Comparison of ENCODE assay signal across 24 cellular contexts in genomic region chr16:27806388-27806787, GRCh38.
DNase-seq lines count a peak whose midpoint lies in the region; ATAC-seq, FAIRE-seq and TF ChIP-seq lines count a peak whose summit lies in the region.
"Had no signal": no experiment of that assay in that cellular context is flagged by ENCODE, and none has a peak within 500 bp of the region (broad histone marks: within the 10 kb centered on the region; RNA-seq: fewer than 3 reads in every experiment).

No MANE protein-coding gene starts in this region.

- TF ChIP-seq EP300 in A549 (IDR thresholded peaks at IDR 0.05) (no peak), H1 (IDR thresholded peaks at IDR 0.05; ENCODE audit: borderline replicate concordance in 1 of 2, low read depth in 2 of 2, low read length in 2 of 2) (no peak)

- H3K23me2 ChIP-seq in H1 (ENCODE audit: low read depth, low read length): peaks cover 6% of the 10 kb centered on the region

- no peaks in the 10 kb centered on the region for H3K36me3 ChIP-seq in HEK293 (ENCODE audit: control insufficient read depth in 2 of 2, insufficient read depth in 1 of 2, low read length in 2 of 2)
- H3K36me3 ChIP-seq in H1 (ENCODE audit: control insufficient read depth in 2 of 4, insufficient read depth in 4 of 4, low read length in 3 of 4): no peaks in the 10 kb centered on the region
- H3K36me3 ChIP-seq: BLaER1 treated with 17β-estradiol and CSF1 and Interleukin-3, amounts not matched to agents 10 nM and 100 nM had no signal

- no peak overlapping the region for H3K4me3 ChIP-seq in A549
- H3K4me3 ChIP-seq in HEK293 (ENCODE audit: low read depth, low read length): no peak overlapping the region
- no peak overlapping the region for H3K4me3 ChIP-seq in H1 (ENCODE audit: extremely low read depth in 1 of 4, insufficient read depth in 2 of 4, low read depth in 3 of 4, low read length in 4 of 4)
- H3K4me3 ChIP-seq: BLaER1 treated with 17β-estradiol and CSF1 and Interleukin-3, amounts not matched to agents 10 nM and 100 nM had no signal

- CTCF ChIA-PET in A549 (lab: Yijun Ruan, JAX) (interaction anchor here (1.0 kb wide), 1 partner anchor 13 kb away, joined by 3 read pairs; no protein-coding TSS in a partner anchor), HEK293 (lab: Yijun Ruan, JAX) (interaction anchor here (0.7 kb wide), 1 partner anchor 9 kb away, joined by 8 read pairs; no protein-coding TSS in a partner anchor), H1 (lab: Charles Lee; ENCODE audit: partially characterized antibody) (interaction anchor here (0.6 to 1.1 kb wide), 3 partner anchors 18 to 79 kb away, joined by 3 read pairs; no protein-coding TSS in a partner anchor)

- no peak overlapping the region for H3K18ac ChIP-seq in H1 (ENCODE audit: extremely low read depth, low read length)

- no peaks in the 10 kb centered on the region for H3K36me3 Mint-ChIP-seq in neural crest cell (ENCODE audit: low read depth)
- H3K36me3 Mint-ChIP-seq: CD8-positive, alpha-beta T cell had no signal

- peak overlapping the region; percentile 5 for H3K27ac Mint-ChIP-seq in neural crest cell (ENCODE audit: unreplicated experiment)
- H3K27ac Mint-ChIP-seq: B cell; CD4-positive, alpha-beta T cell; CD8-positive, alpha-beta T cell had no signal

- TF ChIP-seq CTCF in A549 (IDR thresholded peaks at IDR 0.05): no peak
- TF ChIP-seq CTCF in HEK293 (tag by site-specific recombination; IDR thresholded peaks at IDR 0.05): no peak
- no peak for TF ChIP-seq CTCF in H1 (IDR thresholded peaks at IDR 0.05; ENCODE audit: control extremely low read depth in 1 of 3, insufficient read depth in 1 of 3, low read depth in 1 of 3, low read length in 3 of 3)
- no peak for TF ChIP-seq CTCF in neural crest cell (conservative IDR thresholded peaks at IDR 0.05)

- H2AFZ ChIP-seq in H1 (ENCODE audit: low read length): no peak overlapping the region

- H2BK20ac ChIP-seq in H1 (ENCODE audit: low read length): no peak overlapping the region

- no peak for TF ChIP-seq RAD21 in A549 (conservative IDR thresholded peaks at IDR 0.05 in 1 of 2, IDR thresholded peaks at IDR 0.05 in 1 of 2)
- TF ChIP-seq RAD21 in H1 (IDR thresholded peaks at IDR 0.05 in 1 of 2, conservative IDR thresholded peaks at IDR 0.05 in 1 of 2; ENCODE audit: low read depth in 2 of 2, low read length in 2 of 2): no peak

- no peak for TF ChIP-seq POLR2A in A549 (IDR thresholded peaks at IDR 0.05; ENCODE audit: low read length)
- TF ChIP-seq POLR2A in H1 (IDR thresholded peaks at IDR 0.05; ENCODE audit: control extremely low read depth in 1 of 2, low read depth in 2 of 2, low read length in 2 of 2): no peak
- TF ChIP-seq POLR2A in erythroblast (IDR thresholded peaks at IDR 0.05; ENCODE audit: low read length): no peak

- no peak overlapping the region for H2BK5ac ChIP-seq in H1 (ENCODE audit: low read depth, low read length)

- H3K9ac ChIP-seq in H1 (replicated peaks in 1 of 4; ENCODE audit: extremely low read depth in 1 of 4, low read depth in 3 of 4, low read length in 3 of 4): no peak overlapping the region
- H3K9ac ChIP-seq: BLaER1 treated with 17β-estradiol and CSF1 and Interleukin-3, amounts not matched to agents 10 nM and 100 nM had no signal

- DNase-seq in A549 (ENCODE audit: low read depth in 1 of 2, low spot score in 1 of 2) (no peak), H1 (ENCODE audit: low read depth in 1 of 2, low spot score in 2 of 2) (no peak), neural crest cell (ENCODE audit: low read depth, low spot score) (no peak), HTR-8/SVneo (ENCODE audit: insufficient read length, low spot score) (no peak), erythroblast (lab: John Stamatoyannopoulos, UW) (no peak), SW 1271 (lab: John Stamatoyannopoulos, UW) (no peak)
- no peak for DNase-seq in effector CD4-positive, alpha-beta T cell
- DNase-seq: 8988T; AML-193; Caco-2; Calu3; CD4-positive, alpha-beta T cell; CD8-positive, alpha-beta T cell; DMS79 treated with DMSO at 0.1 percent for 48 hours; GF-D8 had no signal

- no peaks in the 10 kb centered on the region for H4K20me1 ChIP-seq in H1 (replicated peaks in 1 of 2; ENCODE audit: control insufficient read depth in 1 of 2, insufficient read depth in 2 of 2, low read length in 2 of 2)

- no peak overlapping the region for H4K5ac ChIP-seq in H1 (ENCODE audit: insufficient read length, low read depth, low read length)

- H3K9me3 ChIP-seq in A549 (peaks cover 4% of the 10 kb centered on the region; the same call in 2 of the 3 replicates), HEK293 (ENCODE audit: control insufficient read depth, insufficient read depth, low read depth, low read length) (no peaks in the 10 kb centered on the region), H1 (ENCODE audit: insufficient read depth in 2 of 2, low read depth in 1 of 2, low read length in 1 of 2) (no peaks in the 10 kb centered on the region)
- H3K9me3 ChIP-seq: Caco-2 had no signal

- H3K4me1 Mint-ChIP-seq in neural crest cell: no peaks in the 10 kb centered on the region
- H3K4me1 Mint-ChIP-seq: B cell had no signal

- no peak overlapping the region for H3K4me3 Mint-ChIP-seq in neural crest cell
- H3K4me3 Mint-ChIP-seq: B cell; CD4-positive, alpha-beta T cell; CD8-positive, alpha-beta T cell had no signal

- H4K8ac ChIP-seq in H1 (ENCODE audit: extremely low read depth, insufficient read depth, low read length): no peak overlapping the region

- H2AK5ac ChIP-seq in H1 (ENCODE audit: low read depth, low read length): no peak overlapping the region

- H3K4ac ChIP-seq in H1 (replicated peaks; ENCODE audit: insufficient read length, low read depth, low read length): no peak overlapping the region

- no peak overlapping the region for H4K91ac ChIP-seq in H1 (replicated peaks; ENCODE audit: insufficient read length, low read length)

- no peaks in the 10 kb centered on the region for H3K79me1 ChIP-seq in H1 (ENCODE audit: low read depth, low read length)

- no peak overlapping the region for H3K14ac ChIP-seq in H1 (ENCODE audit: insufficient read length)

- no peak overlapping the region for H3K56ac ChIP-seq in H1 (replicated peaks; ENCODE audit: insufficient read length, low read depth, low read length)

- H3K4me1 ChIP-seq in A549 (no peaks in the 10 kb centered on the region), HEK293 (ENCODE audit: control insufficient read depth, insufficient read depth, low read length) (no peaks in the 10 kb centered on the region), H1 (replicated peaks in 1 of 4; ENCODE audit: control insufficient read depth in 3 of 4, insufficient read depth in 4 of 4, low read length in 3 of 4) (peaks cover 0 to 4% (median 1%) of the 10 kb centered on the region in 4 experiments; a peak in 5 of 7 replicates)
- H3K4me1 ChIP-seq: Caco-2 had no signal

- no peaks in the 10 kb centered on the region; a peak in 1 of 7 replicates for H3K27me3 ChIP-seq in H1 (replicated peaks in 1 of 4; ENCODE audit: control insufficient read depth in 3 of 4, extremely low read depth in 1 of 4, insufficient read depth in 3 of 4, low read length in 3 of 4)
- H3K27me3 ChIP-seq: BLaER1 treated with 17β-estradiol and CSF1 and Interleukin-3, amounts not matched to agents 10 nM and 100 nM had no signal

- no peak overlapping the region for H3K27ac ChIP-seq in A549
- H3K27ac ChIP-seq in HEK293 (ENCODE audit: extremely low read depth, low read depth, low read length): no peak overlapping the region
- no peak overlapping the region for H3K27ac ChIP-seq in H1 (ENCODE audit: low read depth, low read length)
- H3K27ac ChIP-seq: BLaER1 treated with 17β-estradiol and CSF1 and Interleukin-3, amounts not matched to agents 10 nM and 100 nM; C4-2B had no signal

- no peak overlapping the region for H2BK15ac ChIP-seq in H1 (ENCODE audit: low read length)

- FAIRE-seq in A549 (lab: Jason Lieb, UNC) (no peak), H1 (lab: Jason Lieb, UNC) (no peak), HTR-8/SVneo (lab: Jason Lieb, UNC) (no peak)
- FAIRE-seq: A204.1, D721Med, G401.6, GM12891, GM19239 had no signal

- POLR2A ChIA-PET in A549 (lab: Yijun Ruan, JAX): no interaction called here
- POLR2A ChIA-PET in HEK293 (lab: Yijun Ruan, JAX): no interaction called here
- POLR2A ChIA-PET in H1 (lab: Charles Lee; ENCODE audit: partially characterized antibody): interaction anchor here (0.6 to 1.3 kb wide), 2 partner anchors 18 to 40 kb away, joined by 3 read pairs; no protein-coding TSS in a partner anchor

- peaks cover 63% of the 10 kb centered on the region for H3K27me3 Mint-ChIP-seq in neural crest cell (ENCODE audit: low read depth)

- 0 out of 2 replicates have a peak overlapping the region, but pooled peaks have one; percentile 13 for H2BK12ac ChIP-seq in H1 (ENCODE audit: low read depth, low read length)

- H3K4me2 ChIP-seq in A549 (no peak overlapping the region), H1 (ENCODE audit: insufficient read depth in 1 of 2, low read depth in 2 of 2, low read length in 2 of 2) (peak overlapping the region in 1 of 2 experiments; percentile 15; a peak in 1 of 4 replicates)
- H3K4me2 ChIP-seq: BLaER1 treated with 17β-estradiol and CSF1 and Interleukin-3, amounts not matched to agents 10 nM and 100 nM had no signal

- H3K9me3 Mint-ChIP-seq in neural crest cell: no peaks in the 10 kb centered on the region
- H3K9me3 Mint-ChIP-seq: CD4-positive, alpha-beta T cell; CD8-positive, alpha-beta T cell had no signal

- no peaks in the 10 kb centered on the region for H3K79me2 ChIP-seq in H1 (ENCODE audit: control insufficient read depth in 1 of 2, insufficient read depth in 2 of 2, low read length in 2 of 2)

- peak; percentile 33 to 46; a peak in 3 of 6 replicates for ATAC-seq in A549
- ATAC-seq: CD8-positive, alpha-beta T cell had no signal

- H3K23ac ChIP-seq in H1 (ENCODE audit: insufficient read length): no peak overlapping the region

- H2BK120ac ChIP-seq in H1 (replicated peaks; ENCODE audit: low read depth, low read length): no peak overlapping the region

TF ChIP-seq in HEK293, 187 proteins besides CTCF, POLR2A, EP300 and RAD21 (continues in another document):
- no peak for TF ChIP-seq ZNF169 (tag by site-specific recombination; IDR thresholded peaks at IDR 0.05)
- no peak for TF ChIP-seq ZBTB8A (tag by site-specific recombination; IDR thresholded peaks at IDR 0.05)
- peak; percentile 91 for TF ChIP-seq ZNF37A (tag by site-specific recombination; IDR thresholded peaks at IDR 0.05)
- no peak for TF ChIP-seq ZIC2 (tag by site-specific recombination; IDR thresholded peaks at IDR 0.05)

TF ChIP-seq in H1, 55 proteins besides CTCF, POLR2A, EP300 and RAD21 (continues in another document):
- TF ChIP-seq CREB1 (IDR thresholded peaks at IDR 0.05) (no peak), PHF8 (conservative IDR thresholded peaks at IDR 0.05; ENCODE audit: low read depth, low read length) (no peak), CHD1 (IDR thresholded peaks at IDR 0.05; ENCODE audit: low read depth, low read length) (no peak), ASH2L (IDR thresholded peaks at IDR 0.05; ENCODE audit: low read length) (no peak), TAF7 (optimal IDR thresholded peaks at IDR 0.05; ENCODE audit: borderline replicate concordance, low read depth, low read length) (no peak), KDM1A (IDR thresholded peaks at IDR 0.05; ENCODE audit: borderline replicate concordance, low read length) (no peak)
